In genomic region chr1:119220980-119221379, GRCh38 we compare ENCODE assay signal across 23 cellular contexts.
DNase-seq lines count a peak whose midpoint lies in the region; ATAC-seq and TF ChIP-seq lines count a peak whose summit lies in the region.
"Had no signal": no experiment of that assay in that cellular context is flagged by ENCODE, and none has a peak within 500 bp of the region (broad histone marks: within the 10 kb centered on the region; RNA-seq: fewer than 3 reads in every experiment).

No MANE protein-coding gene starts in this region.

- TF ChIP-seq RAD21 in IMR-90 (IDR thresholded peaks at IDR 0.05; ENCODE audit: low read length): no peak

- in situ Hi-C loops in IMR-90 (cut with MboI; ENCODE audit: low sequenced_read_pairs): no loop called here

- no peak overlapping the region for H2BK5ac ChIP-seq in IMR-90 (ENCODE audit: low read depth, low read length, poor library complexity, severe bottlenecking)

- TF ChIP-seq CTCF in IMR-90 (conservative IDR thresholded peaks at IDR 0.05; ENCODE audit: low read depth, low read length): no peak

- H3K4me2 ChIP-seq in IMR-90 (ENCODE audit: low read depth, low read length): no peak overlapping the region
- H3K4me2 ChIP-seq: smooth muscle cell had no signal

- H3K79me1 ChIP-seq in IMR-90 (ENCODE audit: low read depth in 1 of 2, low read length in 2 of 2): no peaks in the 10 kb centered on the region

- H2BK15ac ChIP-seq in IMR-90 (ENCODE audit: low read depth, low read length): no peak overlapping the region

- no TSS peak for BruUV-seq in IMR-90 (replicated peaks; lab: Mats Ljungman, UMichigan)

- H3K18ac ChIP-seq in IMR-90 (ENCODE audit: low read depth, low read length): no peak overlapping the region

- H2BK120ac ChIP-seq in IMR-90 (ENCODE audit: low read depth, low read length): no peak overlapping the region

- H3K9ac ChIP-seq in IMR-90 (ENCODE audit: low read depth, low read length): no peak overlapping the region

- no peaks in the 10 kb centered on the region for H3K27me3 ChIP-seq in IMR-90 (ENCODE audit: control insufficient read depth, insufficient read depth, low read length)
- H3K27me3 ChIP-seq: colonic mucosa had no signal

- H2BK20ac ChIP-seq in IMR-90 (ENCODE audit: low read depth, low read length): no peak overlapping the region

- DNase-seq in EH (ENCODE audit: low read depth) (peak; percentile 60), IMR-90 (peak; percentile 51), fibroblast of gingiva (ENCODE audit: low read depth) (peak; percentile 34), sciatic nerve (ENCODE audit: low spot score) (no peak), NCI-H1436 treated with DMSO at 0.1 percent for 48 hours (lab: John Stamatoyannopoulos, UW) (no peak)
- DNase-seq: activated CD4-positive, alpha-beta T cell treated with anti-CD3 and anti-CD28 coated beads for 36 hours; activated CD8-positive, alpha-beta memory T cell treated with anti-CD3 and anti-CD28 coated beads for 24 hours; activated gamma-delta T cell treated with Interleukin-2 at 50 U/mL for 16 hours; activated naive CD8-positive, alpha-beta T cell treated with anti-CD3 and anti-CD28 coated beads, Interleukin-2, amount 50 U/mL, for 24 hours; activated T-cell treated with anti-CD3 and anti-CD28 coated beads, Interleukin-2, amount 50 U/mL, for 24 hours; CD4-positive, CD25-positive, alpha-beta regulatory T cell; colonic mucosa; effector memory CD8-positive, alpha-beta T cell; lower lobe of right lung; NCI-H1092; NCI-H1930; NCI-H526 treated with DMSO at 0.1 percent for 48 hours; RPMI8226; stimulated activated CD4-positive, alpha-beta T cell treated with anti-CD3 and anti-CD28 coated beads, Interleukin-2, amount 100 ng/mL, for 24 hours had no signal

- no peak overlapping the region for H2AK5ac ChIP-seq in IMR-90 (ENCODE audit: low read depth, low read length)

- CTCF ChIA-PET in IMR-90 (lab: Yijun Ruan, JAX): no interaction called here

- H3K4me3 ChIP-seq in IMR-90 (ENCODE audit: insufficient read depth, low read depth, low read length): no peak overlapping the region
- H3K4me3 ChIP-seq: colonic mucosa, lower lobe of right lung, smooth muscle cell had no signal

- POLR2A ChIA-PET in IMR-90 (lab: Charles Lee; ENCODE audit: unreplicated experiment): no interaction called here

- H3K4ac ChIP-seq in IMR-90 (ENCODE audit: low read depth, low read length): no peak overlapping the region

- H3K56ac ChIP-seq in IMR-90 (ENCODE audit: extremely low read depth, insufficient read depth, low read length): no peak overlapping the region

- no peak overlapping the region for H4K5ac ChIP-seq in IMR-90 (ENCODE audit: low read depth, low read length)

- intact Hi-C loops in IMR-90 (cut with micrococcal nuclease) (no loop called here), sciatic nerve (cut with DNase I) (no loop called here)

- no peak overlapping the region for H4K8ac ChIP-seq in IMR-90 (ENCODE audit: low read depth in 2 of 2, low read length in 2 of 2)

- H3K4me1 ChIP-seq in IMR-90 (ENCODE audit: control insufficient read depth, insufficient read depth, low read length): no peaks in the 10 kb centered on the region; the same call in 1 of the 2 replicates
- H3K4me1 ChIP-seq: colonic mucosa, lower lobe of right lung had no signal

- no peak for TF ChIP-seq POLR2A in IMR-90 (IDR thresholded peaks at IDR 0.05; ENCODE audit: low read depth, low read length)

- dilution Hi-C loops in IMR-90 (cut with HindIII; ENCODE audit: low sequenced_read_pairs, unreplicated experiment): no loop called here

- no peak overlapping the region for H3K27ac ChIP-seq in IMR-90 (ENCODE audit: insufficient read depth, low read length)
- H3K27ac ChIP-seq: colonic mucosa, lower lobe of right lung had no signal

- peak; percentile 56 for ATAC-seq in IMR-90 (ENCODE audit: low read depth)
- ATAC-seq in sciatic nerve: peak; percentile 76
- ATAC-seq in activated CD4-positive, CD25-positive, alpha-beta regulatory T cell treated with anti-CD3 and anti-CD28 coated beads, Interleukin-2, amount 50 U/mL, for 24 hours: no peak
- ATAC-seq in GM21717 (IDR thresholded peaks at IDR 0.05; ENCODE audit: unreplicated experiment): no peak
- ATAC-seq: activated CD4-positive, alpha-beta T cell treated with anti-CD3 and anti-CD28 coated beads for 36 hours; activated naive CD8-positive, alpha-beta T cell treated with anti-CD3 and anti-CD28 coated beads, Interleukin-2, amount 50 U/mL, for 24 hours; effector memory CD8-positive, alpha-beta T cell; HepG2; lower lobe of right lung had no signal

- no peak overlapping the region for H4K91ac ChIP-seq in IMR-90 (ENCODE audit: insufficient read depth, low read depth, low read length)

- H2AFZ ChIP-seq in IMR-90 (replicated peaks; ENCODE audit: low read length, poor library complexity): no peak overlapping the region

- no peaks in the 10 kb centered on the region for H4K20me1 ChIP-seq in IMR-90 (ENCODE audit: insufficient read depth, low read length)

- no peak overlapping the region for H3K14ac ChIP-seq in IMR-90 (replicated peaks; ENCODE audit: low read depth, low read length)

- no peak overlapping the region for H3K23ac ChIP-seq in IMR-90 (ENCODE audit: low read depth, low read length)

- H2AK9ac ChIP-seq in IMR-90 (replicated peaks; ENCODE audit: low read depth, low read length, poor library complexity): no peak overlapping the region

- H3K9me1 ChIP-seq in IMR-90 (ENCODE audit: insufficient read depth, low read length): no peaks in the 10 kb centered on the region

- H3K9me3 ChIP-seq in IMR-90 (ENCODE audit: control insufficient read depth, insufficient read depth, low read length): no peaks in the 10 kb centered on the region
- H3K9me3 ChIP-seq: colonic mucosa, lower lobe of right lung had no signal

- no peaks in the 10 kb centered on the region for H3K36me3 ChIP-seq in IMR-90 (ENCODE audit: control insufficient read depth, insufficient read depth, low read length)
- H3K36me3 ChIP-seq: colonic mucosa, lower lobe of right lung had no signal

TF ChIP-seq in IMR-90, 13 proteins besides CTCF, POLR2A, EP300 and RAD21:
- no peak for TF ChIP-seq USF2 (IDR thresholded peaks at IDR 0.05; ENCODE audit: low read depth, low read length)
- TF ChIP-seq BHLHE40 (IDR thresholded peaks at IDR 0.05; ENCODE audit: low read depth, low read length): no peak
- TF ChIP-seq SMC3 (IDR thresholded peaks at IDR 0.05; ENCODE audit: low read depth, low read length): no peak
- TF ChIP-seq RFX5 (IDR thresholded peaks at IDR 0.05; ENCODE audit: low read depth, low read length): no peak
- no peak for TF ChIP-seq ELK1 (IDR thresholded peaks at IDR 0.05; ENCODE audit: borderline replicate concordance, low read depth, low read length)
- no peak for TF ChIP-seq CEBPB (IDR thresholded peaks at IDR 0.05; ENCODE audit: low read depth, low read length)

Comparison
In these comparisons a context has a peak if more than half of its experiments do, and no peak if none do; other contexts are left out.
1. DNase-seq: peak in EH (single experiment), IMR-90 (single experiment) and fibroblast of gingiva (single experiment); none in sciatic nerve (single experiment) and NCI-H1436 treated with DMSO at 0.1 percent for 48 hours (single experiment).
2. ATAC-seq: peak in IMR-90 (single experiment) and sciatic nerve (single experiment); none in activated CD4-positive, CD25-positive, alpha-beta regulatory T cell treated with anti-CD3 and anti-CD28 coated beads, Interleukin-2, amount 50 U/mL, for 24 hours (0 of 2) and GM21717 (single experiment).